In the genomic region with DNA sequence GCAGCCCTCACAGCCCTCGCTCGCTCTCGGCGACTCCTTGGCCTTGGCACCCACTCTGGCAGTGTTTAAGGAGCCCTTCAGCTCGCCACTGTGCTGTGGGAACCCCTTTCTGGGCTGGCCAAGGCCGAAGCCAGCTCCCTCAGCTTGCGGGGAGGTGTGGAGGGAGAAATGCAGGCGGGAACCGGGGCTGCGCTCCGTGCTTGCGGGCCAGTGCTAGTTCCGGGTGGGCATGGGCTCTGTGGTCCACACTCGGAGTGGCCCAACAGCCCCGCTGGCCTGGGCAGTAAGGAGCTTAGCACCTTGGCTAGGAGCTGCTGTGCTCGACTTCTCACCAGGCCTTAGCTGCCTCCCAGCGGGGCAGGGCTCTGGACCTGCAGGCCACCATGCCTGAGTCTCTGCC, we compare ENCODE assay signal across 36 cellular contexts.
"Had no signal": no experiment of that assay in that cellular context is flagged by ENCODE, and none has a peak within 500 bp of the region (broad histone marks: within the 10 kb centered on the region; RNA-seq: fewer than 3 reads in every experiment).

No MANE protein-coding gene starts in this region.

- H3K4me1 ChIP-seq: body of pancreas, breast epithelium had no signal

- H3K4me1 Mint-ChIP-seq: activated CD4-positive, alpha-beta memory T cell treated with anti-CD3 and anti-CD28 coated beads, Interleukin-2, amount 10 ng/mL, durations not matched to agents 7 days and 5 days; activated CD4-positive, alpha-beta T cell treated with anti-CD3 and anti-CD28 coated beads for 36 hours; activated CD4-positive, alpha-beta T cell treated with anti-CD3 and anti-CD28 coated beads, Interleukin-2, amount 10 ng/mL, durations not matched to agents 7 days and 5 days; activated CD8-positive, alpha-beta memory T cell treated with anti-CD3 and anti-CD28 coated beads, Interleukin-2, amount 10 ng/mL, durations not matched to agents 7 days and 5 days; activated naive CD4-positive, alpha-beta T cell treated with anti-CD3 and anti-CD28 coated beads, Interleukin-2, amount 10 ng/mL, durations not matched to agents 7 days and 5 days; activated naive CD4-positive, alpha-beta T cell treated with anti-CD3 and anti-CD28 coated beads, Interleukin-2, amount 50 U/mL, for 24 hours; activated naive CD8-positive, alpha-beta T cell treated with anti-CD3 and anti-CD28 coated beads, Interleukin-2, amount 10 ng/mL, durations not matched to agents 7 days and 5 days; activated naive CD8-positive, alpha-beta T cell treated with anti-CD3 and anti-CD28 coated beads, Interleukin-2, amount 50 U/mL, for 24 hours; central memory CD8-positive, alpha-beta T cell had no signal

- H3K4me3 Mint-ChIP-seq: activated CD4-positive, alpha-beta memory T cell treated with anti-CD3 and anti-CD28 coated beads, Interleukin-2, amount 10 ng/mL, durations not matched to agents 7 days and 5 days; activated CD4-positive, alpha-beta T cell treated with anti-CD3 and anti-CD28 coated beads for 36 hours; activated CD4-positive, alpha-beta T cell treated with anti-CD3 and anti-CD28 coated beads, Interleukin-2, amount 10 ng/mL, durations not matched to agents 7 days and 5 days; activated CD8-positive, alpha-beta memory T cell treated with anti-CD3 and anti-CD28 coated beads, Interleukin-2, amount 10 ng/mL, durations not matched to agents 7 days and 5 days; activated CD8-positive, alpha-beta T cell treated with anti-CD3 and anti-CD28 coated beads, Interleukin-2, amount 10 ng/mL, durations not matched to agents 7 days and 5 days; activated naive CD4-positive, alpha-beta T cell treated with anti-CD3 and anti-CD28 coated beads, Interleukin-2, amount 10 ng/mL, durations not matched to agents 7 days and 5 days; activated naive CD4-positive, alpha-beta T cell treated with anti-CD3 and anti-CD28 coated beads, Interleukin-2, amount 50 U/mL, for 24 hours; activated naive CD8-positive, alpha-beta T cell; activated naive CD8-positive, alpha-beta T cell treated with anti-CD3 and anti-CD28 coated beads, Interleukin-2, amount 10 ng/mL, durations not matched to agents 7 days and 5 days; activated naive CD8-positive, alpha-beta T cell treated with anti-CD3 and anti-CD28 coated beads, Interleukin-2, amount 50 U/mL, for 24 hours; activated T-cell treated with anti-CD3 and anti-CD28 coated beads, Interleukin-2, amount 50 U/mL, for 24 hours; central memory CD8-positive, alpha-beta T cell; T-helper 1 cell treated with Interleukin-12 subunit alpha and Interleukin-12 subunit beta and Interleukin-4 antibody, amounts not matched to agents 30 μg/mL and 1 μg/mL, for 36 hours; T-helper 2 cell treated with Interferon-gamma antibody and Interleukin-4, amounts not matched to agents 5 μg/mL and 100 μg/mL, for 36 hours; WTC11 had no signal

- H3K9me3 Mint-ChIP-seq: activated CD4-positive, alpha-beta memory T cell treated with anti-CD3 and anti-CD28 coated beads, Interleukin-2, amount 10 ng/mL, durations not matched to agents 7 days and 5 days; activated CD4-positive, alpha-beta T cell treated with anti-CD3 and anti-CD28 coated beads, Interleukin-2, amount 10 ng/mL, durations not matched to agents 7 days and 5 days; activated naive CD4-positive, alpha-beta T cell treated with anti-CD3 and anti-CD28 coated beads, Interleukin-2, amount 10 ng/mL, durations not matched to agents 7 days and 5 days; activated naive CD4-positive, alpha-beta T cell treated with anti-CD3 and anti-CD28 coated beads, Interleukin-2, amount 50 U/mL, for 24 hours; activated naive CD8-positive, alpha-beta T cell treated with anti-CD3 and anti-CD28 coated beads, Interleukin-2, amount 10 ng/mL, durations not matched to agents 7 days and 5 days; activated naive CD8-positive, alpha-beta T cell treated with anti-CD3 and anti-CD28 coated beads, Interleukin-2, amount 50 U/mL, for 24 hours; activated T-cell treated with anti-CD3 and anti-CD28 coated beads, Interleukin-2, amount 50 U/mL, for 24 hours; activated T-helper 2 cell treated with anti-CD3 and anti-CD28 coated beads, Interferon-gamma antibody, Interleukin-2, Interleukin-4, amounts not matched to agents 10 μg/mL and 5 μg/mL and 100 μg/mL, durations not matched to agents 14 hours and 24 hours and 36 hours; T-helper 1 cell treated with Interleukin-12 subunit alpha and Interleukin-12 subunit beta and Interleukin-4 antibody, amounts not matched to agents 30 μg/mL and 1 μg/mL, for 36 hours; T-helper 2 cell treated with Interferon-gamma antibody and Interleukin-4, amounts not matched to agents 5 μg/mL and 100 μg/mL, for 36 hours had no signal

- H3K36me3 Mint-ChIP-seq: activated CD8-positive, alpha-beta memory T cell treated with anti-CD3 and anti-CD28 coated beads, Interleukin-2, amount 10 ng/mL, durations not matched to agents 7 days and 5 days; activated naive CD4-positive, alpha-beta T cell treated with anti-CD3 and anti-CD28 coated beads, Interleukin-2, amount 10 ng/mL, durations not matched to agents 7 days and 5 days; activated naive CD4-positive, alpha-beta T cell treated with anti-CD3 and anti-CD28 coated beads, Interleukin-2, amount 50 U/mL, for 24 hours; activated naive CD8-positive, alpha-beta T cell; activated naive CD8-positive, alpha-beta T cell treated with anti-CD3 and anti-CD28 coated beads, Interleukin-2, amount 10 ng/mL, durations not matched to agents 7 days and 5 days had no signal

- H3K9me3 ChIP-seq: body of pancreas, breast epithelium had no signal

- H3K36me3 ChIP-seq: brain microvascular endothelial cell, breast epithelium, WERI-Rb-1 had no signal

- H3K4me3 ChIP-seq: body of pancreas, breast epithelium had no signal

- H3K27me3 ChIP-seq: body of pancreas, brain microvascular endothelial cell, breast epithelium had no signal

- DNase-seq: activated CD4-positive, alpha-beta memory T cell treated with anti-CD3 and anti-CD28 coated beads, Interleukin-2, amount 10 ng/mL, durations not matched to agents 7 days and 5 days; activated CD4-positive, alpha-beta T cell treated with anti-CD3 and anti-CD28 coated beads for 1 hour; activated CD4-positive, alpha-beta T cell treated with anti-CD3 and anti-CD28 coated beads for 36 hours; activated CD4-positive, alpha-beta T cell treated with anti-CD3 and anti-CD28 coated beads for 48 hours; activated CD4-positive, alpha-beta T cell treated with anti-CD3 and anti-CD28 coated beads, Interleukin-2, amount 10 ng/mL, durations not matched to agents 7 days and 5 days; activated CD4-positive, alpha-beta T cell treated with anti-CD3 and anti-CD28 coated beads, Interleukin-2, amount 50 U/mL, for 48 hours; activated CD4-positive, CD25-positive, alpha-beta regulatory T cell; activated CD8-positive, alpha-beta memory T cell treated with anti-CD3 and anti-CD28 coated beads for 24 hours; activated CD8-positive, alpha-beta memory T cell treated with anti-CD3 and anti-CD28 coated beads, Interleukin-2, amount 10 ng/mL, durations not matched to agents 7 days and 5 days; activated CD8-positive, alpha-beta memory T cell treated with anti-CD3 and anti-CD28 coated beads, Interleukin-2, amount 50 U/mL, for 48 hours; activated CD8-positive, alpha-beta T cell treated with anti-CD3 and anti-CD28 coated beads, Interleukin-2, amount 10 ng/mL, durations not matched to agents 7 days and 5 days; activated effector memory CD4-positive, alpha-beta T cell treated with Interleukin-2 at 50 U/mL for 16 hours; activated gamma-delta T cell; activated naive CD4-positive, alpha-beta T cell treated with anti-CD3 and anti-CD28 coated beads, Interleukin-2, amount 10 ng/mL, durations not matched to agents 7 days and 5 days; activated naive CD4-positive, alpha-beta T cell treated with Interleukin-2 at 50 U/mL for 16 hours; activated naive CD8-positive, alpha-beta T cell treated with anti-CD3 and anti-CD28 coated beads, Interleukin-2, amount 10 ng/mL, durations not matched to agents 7 days and 5 days; activated naive CD8-positive, alpha-beta T cell treated with anti-CD3 and anti-CD28 coated beads, Interleukin-2, amount 50 U/mL, for 24 hours; activated T-cell treated with anti-CD3 and anti-CD28 coated beads, Interleukin-2, amount 50 U/mL, for 24 hours; activated T-cell treated with anti-CD3 and anti-CD28 coated beads, Interleukin-2, amount 50 U/mL, for 48 hours; amygdala; body of pancreas; brain microvascular endothelial cell; SW 1271; T-helper 1 cell; T-helper 2 cell; T-helper 9 cell; WERI-Rb-1 had no signal

- H3K27ac ChIP-seq: body of pancreas, brain microvascular endothelial cell, breast epithelium, WERI-Rb-1 had no signal

- H3K27me3 Mint-ChIP-seq: activated CD4-positive, alpha-beta memory T cell treated with anti-CD3 and anti-CD28 coated beads, Interleukin-2, amount 10 ng/mL, durations not matched to agents 7 days and 5 days; activated CD4-positive, alpha-beta T cell treated with anti-CD3 and anti-CD28 coated beads for 36 hours; activated CD4-positive, alpha-beta T cell treated with anti-CD3 and anti-CD28 coated beads, Interleukin-2, amount 10 ng/mL, durations not matched to agents 7 days and 5 days; activated CD8-positive, alpha-beta memory T cell treated with anti-CD3 and anti-CD28 coated beads, Interleukin-2, amount 10 ng/mL, durations not matched to agents 7 days and 5 days; activated naive CD4-positive, alpha-beta T cell treated with anti-CD3 and anti-CD28 coated beads, Interleukin-2, amount 10 ng/mL, durations not matched to agents 7 days and 5 days; activated naive CD4-positive, alpha-beta T cell treated with anti-CD3 and anti-CD28 coated beads, Interleukin-2, amount 50 U/mL, for 24 hours; activated naive CD8-positive, alpha-beta T cell; activated naive CD8-positive, alpha-beta T cell treated with anti-CD3 and anti-CD28 coated beads, Interleukin-2, amount 10 ng/mL, durations not matched to agents 7 days and 5 days; activated naive CD8-positive, alpha-beta T cell treated with anti-CD3 and anti-CD28 coated beads, Interleukin-2, amount 50 U/mL, for 24 hours; activated T-cell treated with anti-CD3 and anti-CD28 coated beads, Interleukin-2, amount 50 U/mL, for 24 hours; central memory CD8-positive, alpha-beta T cell had no signal

- ATAC-seq: activated CD4-positive, alpha-beta T cell treated with anti-CD3 and anti-CD28 coated beads for 36 hours; activated CD4-positive, CD25-positive, alpha-beta regulatory T cell treated with anti-CD3 and anti-CD28 coated beads, Interleukin-2, amount 50 U/mL, for 24 hours; activated CD8-positive, alpha-beta memory T cell treated with anti-CD3 and anti-CD28 coated beads, Interleukin-2, amount 10 ng/mL, durations not matched to agents 7 days and 5 days; activated CD8-positive, alpha-beta T cell treated with anti-CD3 and anti-CD28 coated beads, Interleukin-2, amount 10 ng/mL, durations not matched to agents 7 days and 5 days; activated naive CD8-positive, alpha-beta T cell treated with anti-CD3 and anti-CD28 coated beads, Interleukin-2, amount 50 U/mL, for 24 hours; body of pancreas; WTC11 had no signal

- H3K27ac Mint-ChIP-seq: activated CD4-positive, alpha-beta memory T cell treated with anti-CD3 and anti-CD28 coated beads, Interleukin-2, amount 10 ng/mL, durations not matched to agents 7 days and 5 days; activated CD4-positive, alpha-beta T cell treated with anti-CD3 and anti-CD28 coated beads for 36 hours; activated CD4-positive, alpha-beta T cell treated with anti-CD3 and anti-CD28 coated beads, Interleukin-2, amount 10 ng/mL, durations not matched to agents 7 days and 5 days; activated CD8-positive, alpha-beta memory T cell treated with anti-CD3 and anti-CD28 coated beads, Interleukin-2, amount 10 ng/mL, durations not matched to agents 7 days and 5 days; activated CD8-positive, alpha-beta T cell treated with anti-CD3 and anti-CD28 coated beads, Interleukin-2, amount 10 ng/mL, durations not matched to agents 7 days and 5 days; activated naive CD4-positive, alpha-beta T cell treated with anti-CD3 and anti-CD28 coated beads, Interleukin-2, amount 10 ng/mL, durations not matched to agents 7 days and 5 days; activated naive CD4-positive, alpha-beta T cell treated with anti-CD3 and anti-CD28 coated beads, Interleukin-2, amount 50 U/mL, for 24 hours; activated naive CD8-positive, alpha-beta T cell; activated naive CD8-positive, alpha-beta T cell treated with anti-CD3 and anti-CD28 coated beads, Interleukin-2, amount 10 ng/mL, durations not matched to agents 7 days and 5 days; activated naive CD8-positive, alpha-beta T cell treated with anti-CD3 and anti-CD28 coated beads, Interleukin-2, amount 50 U/mL, for 24 hours; activated T-cell treated with anti-CD3 and anti-CD28 coated beads, Interleukin-2, amount 50 U/mL, for 24 hours; activated T-helper 2 cell treated with anti-CD3 and anti-CD28 coated beads, Interferon-gamma antibody, Interleukin-2, Interleukin-4, amounts not matched to agents 10 μg/mL and 5 μg/mL and 100 μg/mL, durations not matched to agents 14 hours and 24 hours and 36 hours; T-helper 1 cell treated with Interleukin-12 subunit alpha and Interleukin-12 subunit beta and Interleukin-4 antibody, amounts not matched to agents 30 μg/mL and 1 μg/mL, for 36 hours; T-helper 2 cell treated with Interferon-gamma antibody and Interleukin-4, amounts not matched to agents 5 μg/mL and 100 μg/mL, for 36 hours; WTC11 had no signal
